Comparison of ENCODE assay signal across 1 cellular context in the genomic region with DNA sequence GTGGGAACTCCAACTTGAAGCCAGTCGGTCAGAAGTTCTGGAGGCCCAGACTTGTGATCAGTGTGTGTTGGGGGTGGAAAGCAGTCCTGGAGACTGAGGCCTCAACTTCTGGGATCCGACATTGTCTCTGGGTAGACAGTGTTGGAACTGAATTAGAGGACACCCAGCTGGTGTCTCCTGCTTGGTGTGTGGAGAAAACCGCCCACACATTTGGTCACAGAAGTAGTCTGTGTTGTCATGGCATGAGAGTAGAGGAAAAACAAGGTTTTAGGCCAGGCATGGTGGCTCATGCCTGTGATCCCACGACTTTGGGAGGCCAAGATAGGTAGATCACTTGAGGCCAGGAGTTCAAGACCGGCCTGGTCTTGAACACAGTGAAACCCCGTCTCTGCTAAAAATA.
TF ChIP-seq lines count a peak whose summit lies in the region.

No MANE protein-coding gene starts in this region.

TF ChIP-seq in GM23338, 12 proteins besides CTCF, POLR2A, EP300 and RAD21 (continued from another document):
- TF ChIP-seq JUNB (IDR thresholded peaks at IDR 0.05; ENCODE audit: unreplicated experiment) (no peak), STAT1 (IDR thresholded peaks at IDR 0.05; ENCODE audit: unreplicated experiment) (no peak), CREB1 (CRISPR knock-in tag; IDR thresholded peaks at IDR 0.05; ENCODE audit: low read depth) (no peak), EZH2phosphoT487 (IDR thresholded peaks at IDR 0.05; ENCODE audit: unreplicated experiment) (no peak), ZNF331 (CRISPR knock-in tag; IDR thresholded peaks at IDR 0.05; ENCODE audit: low read depth) (no peak)
TF ChIP-seq in GM23338: peak in this region for 0.
